Comparison of ENCODE assay signal across 11 cellular contexts in genomic region chr6:20203561-20204528, GRCh38. TPM values are rescaled to one million over a fixed set of nuclear protein-coding genes. Genes with fewer than 3 reads are reported as not detected.
DNase-seq lines count a peak whose midpoint lies in the region; ATAC-seq, FAIRE-seq and TF ChIP-seq lines count a peak whose summit lies in the region.
"Had no signal": no experiment of that assay in that cellular context is flagged by ENCODE, and none has a peak within 500 bp of the region (broad histone marks: within the 10 kb centered on the region; RNA-seq: fewer than 3 reads in every experiment).

No MANE protein-coding gene starts in this region.

- 78% methylated on average over 5 of the region's 8 CpGs for WGBS in A549 (ENCODE audit: missing lambda C conversion rate)

- peaks cover 15% of the 10 kb centered on the region for H3K36me3 Mint-ChIP-seq in activated T-helper 1 cell treated with anti-CD3 and anti-CD28 coated beads, Interleukin-12 subunit alpha, Interleukin-12 subunit beta, Interleukin-2, Interleukin-4 antibody, amounts not matched to agents 30 ng/mL and 10 ng/mL and 1 ng/mL, durations not matched to agents 14 hours and 24 hours and 36 hours (ENCODE audit: low read depth)

- no peak for TF ChIP-seq POLR2A in A549 (IDR thresholded peaks at IDR 0.05; ENCODE audit: low read length)

- no peaks in the 10 kb centered on the region for H3K36me3 ChIP-seq in HEK293 (ENCODE audit: control insufficient read depth in 2 of 2, insufficient read depth in 1 of 2, low read length in 2 of 2)
- H3K36me3 ChIP-seq: upper lobe of left lung had no signal

- peaks cover 79% of the 10 kb centered on the region for H3K4me1 Mint-ChIP-seq in activated T-helper 1 cell treated with anti-CD3 and anti-CD28 coated beads, Interleukin-12 subunit alpha, Interleukin-12 subunit beta, Interleukin-2, Interleukin-4 antibody, amounts not matched to agents 30 ng/mL and 10 ng/mL and 1 ng/mL, durations not matched to agents 14 hours and 24 hours and 36 hours (ENCODE audit: low read depth)

- H3K9me3 Mint-ChIP-seq in activated T-helper 1 cell treated with anti-CD3 and anti-CD28 coated beads, Interleukin-12 subunit alpha, Interleukin-12 subunit beta, Interleukin-2, Interleukin-4 antibody, amounts not matched to agents 30 ng/mL and 10 ng/mL and 1 ng/mL, durations not matched to agents 14 hours and 24 hours and 36 hours: no peaks in the 10 kb centered on the region

- FAIRE-seq in A549 (lab: Jason Lieb, UNC): no peak
- FAIRE-seq: HTR-8/SVneo had no signal

- no peak for TF ChIP-seq EP300 in A549 (IDR thresholded peaks at IDR 0.05)

- POLR2A ChIA-PET in A549 (lab: Yijun Ruan, JAX): no interaction called here
- POLR2A ChIA-PET in HEK293 (lab: Yijun Ruan, JAX): interaction anchor here (0.7 kb wide), 1 partner anchor 9 kb away, joined by 3 read pairs; the partner anchor contains the start of gene MBOAT1

- H3K4me3 ChIP-seq in A549 (no peak overlapping the region), HEK293 (ENCODE audit: low read depth, low read length) (no peak overlapping the region)
- H3K4me3 ChIP-seq: upper lobe of left lung had no signal

- ATAC-seq in A549 (peak; percentile 36 to 45; a peak in 2 of 6 replicates), HG03175 (IDR thresholded peaks at IDR 0.05; ENCODE audit: unreplicated experiment) (no peak), HG03439 (IDR thresholded peaks at IDR 0.05; ENCODE audit: unreplicated experiment) (no peak), HG02852 (IDR thresholded peaks at IDR 0.05; ENCODE audit: unreplicated experiment) (no peak)

- peak overlapping the region; percentile 71 to 84 for H3K27ac ChIP-seq in A549
- no peak overlapping the region for H3K27ac ChIP-seq in HEK293 (ENCODE audit: extremely low read depth, low read depth, low read length)

- peak overlapping the region; percentile 8; the same call in 2 of the 3 replicates for H3K4me2 ChIP-seq in A549

- H3K9me3 ChIP-seq in A549: no peaks in the 10 kb centered on the region
- no peaks in the 10 kb centered on the region for H3K9me3 ChIP-seq in HEK293 (ENCODE audit: control insufficient read depth, insufficient read depth, low read depth, low read length)
- H3K9me3 ChIP-seq: upper lobe of left lung had no signal

- CTCF ChIA-PET in A549 (lab: Yijun Ruan, JAX) (no interaction called here), HEK293 (lab: Yijun Ruan, JAX) (interaction anchor here (0.6 to 1.2 kb wide), 4 partner anchors 12 to 63 kb away, joined by 4 to 6 read pairs (median 5); no protein-coding TSS in a partner anchor)

- H3K4me1 ChIP-seq in A549: peaks cover 39% of the 10 kb centered on the region
- H3K4me1 ChIP-seq in HEK293 (ENCODE audit: control insufficient read depth, insufficient read depth, low read length): peaks cover 14% of the 10 kb centered on the region

- TF ChIP-seq CTCF in A549 (IDR thresholded peaks at IDR 0.05): no peak
- no peak for TF ChIP-seq CTCF in HEK293 (tag by site-specific recombination; IDR thresholded peaks at IDR 0.05)

- H3K27ac Mint-ChIP-seq in activated T-helper 1 cell treated with anti-CD3 and anti-CD28 coated beads, Interleukin-12 subunit alpha, Interleukin-12 subunit beta, Interleukin-2, Interleukin-4 antibody, amounts not matched to agents 30 ng/mL and 10 ng/mL and 1 ng/mL, durations not matched to agents 14 hours and 24 hours and 36 hours: peak overlapping the region; percentile 78

- no peak overlapping the region for H3K4me3 Mint-ChIP-seq in activated T-helper 1 cell treated with anti-CD3 and anti-CD28 coated beads, Interleukin-12 subunit alpha, Interleukin-12 subunit beta, Interleukin-2, Interleukin-4 antibody, amounts not matched to agents 30 ng/mL and 10 ng/mL and 1 ng/mL, durations not matched to agents 14 hours and 24 hours and 36 hours

- no peaks in the 10 kb centered on the region for H3K27me3 Mint-ChIP-seq in activated T-helper 1 cell treated with anti-CD3 and anti-CD28 coated beads, Interleukin-12 subunit alpha, Interleukin-12 subunit beta, Interleukin-2, Interleukin-4 antibody, amounts not matched to agents 30 ng/mL and 10 ng/mL and 1 ng/mL, durations not matched to agents 14 hours and 24 hours and 36 hours (ENCODE audit: insufficient read depth)

- DNase-seq in A549 (ENCODE audit: low read depth in 1 of 2, low spot score in 1 of 2): no peak
- no peak for DNase-seq in activated T-helper 1 cell treated with anti-CD3 and anti-CD28 coated beads, Interleukin-12 subunit alpha, Interleukin-12 subunit beta, Interleukin-2, Interleukin-4 antibody, amounts not matched to agents 30 ng/mL and 10 ng/mL and 1 ng/mL, durations not matched to agents 14 hours and 24 hours and 36 hours (ENCODE audit: low spot score)
- DNase-seq in islet precursor cell: peak; percentile 56
- DNase-seq in NCI-H1092 (lab: John Stamatoyannopoulos, UW): no peak
- DNase-seq: NCI-H526 treated with DMSO at 0.1 percent for 48 hours, upper lobe of left lung had no signal

- intact Hi-C loops in activated T-helper 1 cell treated with anti-CD3 and anti-CD28 coated beads, Interleukin-12 subunit alpha, Interleukin-12 subunit beta, Interleukin-2, Interleukin-4 antibody, amounts not matched to agents 30 ng/mL and 10 ng/mL and 1 ng/mL, durations not matched to agents 14 hours and 24 hours and 36 hours (cut with micrococcal nuclease): loop anchor here (10.0 kb wide), 2 partner anchors 481 to 1861 kb away; no protein-coding TSS in a partner anchor

- no peak for TF ChIP-seq RAD21 in A549 (conservative IDR thresholded peaks at IDR 0.05 in 1 of 2, IDR thresholded peaks at IDR 0.05 in 1 of 2)

TF ChIP-seq in A549, 52 proteins besides CTCF, POLR2A, EP300 and RAD21 (continues in another document):
- no peak for TF ChIP-seq EHMT2 (IDR thresholded peaks at IDR 0.05; ENCODE audit: low read depth)
- TF ChIP-seq, protein P1, sequence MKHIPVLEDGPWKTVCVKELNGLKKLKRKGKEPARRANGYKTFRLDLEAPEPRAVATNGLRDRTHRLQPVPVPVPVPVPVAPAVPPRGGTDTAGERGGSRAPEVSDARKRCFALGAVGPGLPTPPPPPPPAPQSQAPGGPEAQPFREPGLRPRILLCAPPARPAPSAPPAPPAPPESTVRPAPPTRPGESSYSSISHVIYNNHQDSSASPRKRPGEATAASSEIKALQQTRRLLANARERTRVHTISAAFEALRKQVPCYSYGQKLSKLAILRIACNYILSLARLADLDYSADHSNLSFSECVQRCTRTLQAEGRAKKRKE (CRISPR knock-in tag; IDR thresholded peaks at IDR 0.05; ENCODE audit: low read depth): no peak
- TF ChIP-seq, protein P2, sequence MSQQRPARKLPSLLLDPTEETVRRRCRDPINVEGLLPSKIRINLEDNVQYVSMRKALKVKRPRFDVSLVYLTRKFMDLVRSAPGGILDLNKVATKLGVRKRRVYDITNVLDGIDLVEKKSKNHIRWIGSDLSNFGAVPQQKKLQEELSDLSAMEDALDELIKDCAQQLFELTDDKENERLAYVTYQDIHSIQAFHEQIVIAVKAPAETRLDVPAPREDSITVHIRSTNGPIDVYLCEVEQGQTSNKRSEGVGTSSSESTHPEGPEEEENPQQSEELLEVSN (IDR thresholded peaks at IDR 0.05; ENCODE audit: borderline replicate concordance, low read depth): no peak

TF ChIP-seq in HEK293, 187 proteins besides CTCF, POLR2A, EP300 and RAD21:
- no peak for TF ChIP-seq ZNF140 (tag by site-specific recombination; IDR thresholded peaks at IDR 0.05)
- TF ChIP-seq ZNF837 (tag by site-specific recombination; IDR thresholded peaks at IDR 0.05): no peak
- TF ChIP-seq, protein P3, sequence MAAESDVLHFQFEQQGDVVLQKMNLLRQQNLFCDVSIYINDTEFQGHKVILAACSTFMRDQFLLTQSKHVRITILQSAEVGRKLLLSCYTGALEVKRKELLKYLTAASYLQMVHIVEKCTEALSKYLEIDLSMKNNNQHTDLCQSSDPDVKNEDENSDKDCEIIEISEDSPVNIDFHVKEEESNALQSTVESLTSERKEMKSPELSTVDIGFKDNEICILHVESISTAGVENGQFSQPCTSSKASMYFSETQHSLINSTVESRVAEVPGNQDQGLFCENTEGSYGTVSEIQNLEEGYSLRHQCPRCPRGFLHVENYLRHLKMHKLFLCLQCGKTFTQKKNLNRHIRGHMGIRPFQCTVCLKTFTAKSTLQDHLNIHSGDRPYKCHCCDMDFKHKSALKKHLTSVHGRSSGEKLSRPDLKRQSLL (tag by site-specific recombination; IDR thresholded peaks at IDR 0.05): no peak
- no peak for TF ChIP-seq TCF7L2 (IDR thresholded peaks at IDR 0.05; ENCODE audit: borderline replicate concordance, low read depth, low read length)
- TF ChIP-seq ZBTB17 (tag by site-specific recombination; IDR thresholded peaks at IDR 0.05): peak; percentile 73
- TF ChIP-seq EGR2 (tag by site-specific recombination; IDR thresholded peaks at IDR 0.05; ENCODE audit: low read depth): no peak
- TF ChIP-seq ZNF549 (tag by site-specific recombination; IDR thresholded peaks at IDR 0.05): peak; percentile 83
- TF ChIP-seq ZNF23 (tag by site-specific recombination; IDR thresholded peaks at IDR 0.05; ENCODE audit: borderline replicate concordance): no peak
- TF ChIP-seq ZNF335 (tag by site-specific recombination; conservative IDR thresholded peaks at IDR 0.05): 0 out of 2 replicates have a peak, but pooled peaks have one; percentile 15
TF ChIP-seq in HEK293: peak in this region for 3.

RNA-seq across cellular contexts. Expression of gene MBOAT1, which starts 8.4 kb away (rescaled TPM):
- polyA plus RNA-seq in A549 (2011; rRNA removed) (5.5 and 5.7 TPM in 2 replicates), A549 (2017; fragmentation: RNase III; extraction: RNeasy Plus Mini Kit Qiagen cat#74134 plus additional on column Dnase treatment) (1.8 to 2.2 TPM (median 1.9 TPM) in 3 replicates)
- polyA plus RNA-seq in A549 (2012; cell fraction: cytosol; rRNA removed): 1.4 and 1.9 TPM in 2 replicates
- 2.7 and 4.7 TPM in 2 replicates for polyA plus RNA-seq in A549 (2012; cell fraction: nucleus; rRNA removed)
- 11.2 and 14.8 TPM in 2 replicates for polyA minus RNA-seq in A549 (2011; rRNA and poly(A)+ RNA removed)
- 12.2 and 13.5 TPM in 2 replicates for total RNA-seq in activated T-helper 1 cell treated with anti-CD3 and anti-CD28 coated beads, Interleukin-12 subunit alpha, Interleukin-12 subunit beta, Interleukin-2, Interleukin-4 antibody, amounts not matched to agents 30 ng/mL and 10 ng/mL and 1 ng/mL, durations not matched to agents 14 hours and 24 hours and 36 hours

Comparison
In these comparisons a context has a peak if more than half of its experiments do, and no peak if none do; other contexts are left out.
1. ATAC-seq: peak in A549 (2 of 2); none in HG03175 (single experiment), HG03439 (single experiment) and HG02852 (single experiment).